ENCODE assay signal across 10 cellular contexts in the genomic region with DNA sequence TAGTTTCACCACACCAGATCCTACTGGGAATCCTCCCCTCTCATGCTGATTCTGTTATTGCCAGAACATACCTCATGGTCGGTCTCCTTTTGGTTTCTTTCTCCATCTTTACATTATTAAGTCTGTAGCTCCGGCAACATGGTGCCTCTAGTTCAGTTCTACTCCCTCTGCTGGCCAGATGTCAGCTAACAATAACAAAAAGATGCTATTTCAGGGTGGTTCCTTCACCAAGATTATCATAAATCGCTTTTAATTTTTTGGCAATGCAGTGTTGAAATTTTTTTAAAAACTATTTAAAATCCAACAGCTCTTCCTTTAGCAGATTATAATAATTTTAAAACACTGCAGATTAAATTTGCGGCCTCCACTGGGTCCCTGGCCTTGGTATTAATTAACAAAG.
A peak's percentile ranks its signal among the peaks of the same experiment; 100 is the strongest.
DNase-seq lines count a peak whose midpoint lies in the region; ATAC-seq and TF ChIP-seq lines count a peak whose summit lies in the region.
"Had no signal": no experiment of that assay in that cellular context is flagged by ENCODE, and none has a peak within 500 bp of the region (broad histone marks: within the 10 kb centered on the region; RNA-seq: fewer than 3 reads in every experiment).

No MANE protein-coding gene starts in this region.

- no peaks in the 10 kb centered on the region for H3K36me3 ChIP-seq in HAP-1 (replicated peaks)

- ATAC-seq in GM21526 (IDR thresholded peaks at IDR 0.05; ENCODE audit: low FRiP score, unreplicated experiment), result no peak

- no peak overlapping the region for H3K27ac ChIP-seq in VCaP
- H3K27ac ChIP-seq: parathyroid adenoma had no signal

- no peaks in the 10 kb centered on the region for H3K27me3 ChIP-seq in HAP-1 (ENCODE audit: low read depth)

- DNase-seq in GM13977 (ENCODE audit: low spot score), result no peak
- DNase-seq in LHCN-M2 (ENCODE audit: low read depth), result peak; percentile 6
- no peak for DNase-seq in nephron progenitor cell
- no peak for DNase-seq in stimulated activated CD4-positive, alpha-beta T cell treated with anti-CD3 and anti-CD28 coated beads, Interleukin-2, amount 100 ng/mL, for 48 hours
- no peak for DNase-seq in activated CD4-positive, alpha-beta T cell treated with anti-CD3 and anti-CD28 coated beads, Interleukin-2, amount 50 U/mL, for 48 hours
- no peak for DNase-seq in HAP-1 (ENCODE audit: low spot score in 2 of 2)

- H3K36me3 Mint-ChIP-seq in nephron progenitor cell (ENCODE audit: low read depth), result peaks cover 9% of the 10 kb centered on the region
- H3K36me3 Mint-ChIP-seq: activated naive CD4-positive, alpha-beta T cell treated with anti-CD3 and anti-CD28 coated beads, Interleukin-2, amount 50 U/mL, for 24 hours had no signal

- in situ Hi-C loops in GM13977 (cut with MboI; ENCODE audit: low pct_unique_long_range_greater_than_20kb, low sequenced_read_pairs, unreplicated experiment), result no loop called here
- in situ Hi-C loops in HAP-1 (cut with MboI; ENCODE audit: low sequenced_read_pairs), result no loop called here

- no peaks in the 10 kb centered on the region for H3K9me3 ChIP-seq in HAP-1

- no peak overlapping the region for H3K27ac Mint-ChIP-seq in nephron progenitor cell
- H3K27ac Mint-ChIP-seq: activated naive CD4-positive, alpha-beta T cell treated with anti-CD3 and anti-CD28 coated beads, Interleukin-2, amount 50 U/mL, for 24 hours had no signal

- no peak overlapping the region for H3K4me3 ChIP-seq in HAP-1

- peaks cover 23% of the 10 kb centered on the region for H3K4me1 Mint-ChIP-seq in nephron progenitor cell
- H3K4me1 Mint-ChIP-seq: activated naive CD4-positive, alpha-beta T cell treated with anti-CD3 and anti-CD28 coated beads, Interleukin-2, amount 50 U/mL, for 24 hours had no signal

- peaks cover 44% of the 10 kb centered on the region for H3K9me3 Mint-ChIP-seq in nephron progenitor cell

- TF ChIP-seq CTCF in GM13977 (IDR thresholded peaks at IDR 0.05; ENCODE audit: extremely low read depth, insufficient read depth, missing control alignments) (peak; percentile 50), VCaP (conservative IDR thresholded peaks at IDR 0.05) (peak; percentile 84), nephron progenitor cell (IDR thresholded peaks at IDR 0.05) (peak; percentile 50)

- no peak overlapping the region for H3K4me3 Mint-ChIP-seq in nephron progenitor cell
- H3K4me3 Mint-ChIP-seq: activated naive CD4-positive, alpha-beta T cell treated with anti-CD3 and anti-CD28 coated beads, Interleukin-2, amount 50 U/mL, for 24 hours had no signal

- H3K4me1 ChIP-seq in HAP-1, result no peaks in the 10 kb centered on the region
- H3K4me1 ChIP-seq: parathyroid adenoma had no signal

- peaks cover 6% of the 10 kb centered on the region for H3K27me3 Mint-ChIP-seq in nephron progenitor cell (ENCODE audit: low read depth, poor library complexity)
- H3K27me3 Mint-ChIP-seq: activated naive CD4-positive, alpha-beta T cell treated with anti-CD3 and anti-CD28 coated beads, Interleukin-2, amount 50 U/mL, for 24 hours had no signal
